ENCODE assay signal across 11 cellular contexts in genomic region chr9:106880863-106881262, GRCh38. TPM values are rescaled to one million over a fixed set of nuclear protein-coding genes. Genes with fewer than 3 reads are reported as not detected.
A peak's percentile ranks its signal among the peaks of the same experiment; 100 is the strongest.
DNase-seq lines count a peak whose midpoint lies in the region; ATAC-seq and TF ChIP-seq lines count a peak whose summit lies in the region.
"Had no signal": no experiment of that assay in that cellular context is flagged by ENCODE, and none has a peak within 500 bp of the region (broad histone marks: within the 10 kb centered on the region; RNA-seq: fewer than 3 reads in every experiment).

No MANE protein-coding gene starts in this region.

- no peak overlapping the region for H3K4me2 ChIP-seq in mesenchymal stem cell (ENCODE audit: low read length, poor library complexity, severe bottlenecking)

- no peak overlapping the region for H3K4me3 ChIP-seq in esophagus squamous epithelium
- no peak overlapping the region for H3K4me3 ChIP-seq in mesenchymal stem cell (ENCODE audit: insufficient read depth in 1 of 2, low read depth in 1 of 2, low read length in 2 of 2)
- no peak overlapping the region for H3K4me3 ChIP-seq in transverse colon

- H3K27me3 ChIP-seq in esophagus squamous epithelium = no peaks in the 10 kb centered on the region
- H3K27me3 ChIP-seq in mesenchymal stem cell (ENCODE audit: control insufficient read depth in 1 of 2, insufficient read depth in 1 of 2, low read length in 2 of 2) = no peaks in the 10 kb centered on the region
- H3K27me3 ChIP-seq in transverse colon = no peaks in the 10 kb centered on the region

- H3K36me3 Mint-ChIP-seq in type B pancreatic cell = peaks cover 44% of the 10 kb centered on the region
- H3K36me3 Mint-ChIP-seq: activated naive CD8-positive, alpha-beta T cell; CD4-positive, alpha-beta memory T cell had no signal

- no peaks in the 10 kb centered on the region for H3K9me3 ChIP-seq in esophagus squamous epithelium
- no peaks in the 10 kb centered on the region for H3K9me3 ChIP-seq in mesenchymal stem cell (ENCODE audit: control insufficient read depth, low read length)
- H3K9me3 ChIP-seq in transverse colon = no peaks in the 10 kb centered on the region

- no peak overlapping the region for H2BK15ac ChIP-seq in mesenchymal stem cell (ENCODE audit: low read depth, poor library complexity, severe bottlenecking)

- H3K27ac ChIP-seq in RWPE1 = peak overlapping the region; percentile 72
- H3K27ac ChIP-seq in esophagus squamous epithelium = peak overlapping the region; percentile 8 to 83 (median 74)
- H3K27ac ChIP-seq in mesenchymal stem cell (ENCODE audit: low read length, poor library complexity, severe bottlenecking) = peak overlapping the region; percentile 56
- H3K27ac ChIP-seq in transverse colon = peak overlapping the region; percentile 36 to 79 (median 56)

- no peak overlapping the region for H3K18ac ChIP-seq in mesenchymal stem cell (ENCODE audit: low read depth in 1 of 2, low read length in 2 of 2)

- H3K14ac ChIP-seq in mesenchymal stem cell (ENCODE audit: low read length in 2 of 2) = peak overlapping the region in 1 of 2 experiments; percentile 72

- no peak overlapping the region for H2BK120ac ChIP-seq in mesenchymal stem cell (ENCODE audit: low read depth, low read length)

- no peak for ATAC-seq in HG03571 (IDR thresholded peaks at IDR 0.05; ENCODE audit: unreplicated experiment)

- peaks cover 40% of the 10 kb centered on the region for H3K4me1 Mint-ChIP-seq in type B pancreatic cell (ENCODE audit: unreplicated experiment)
- H3K4me1 Mint-ChIP-seq: CD4-positive, alpha-beta memory T cell had no signal

- H2BK5ac ChIP-seq in mesenchymal stem cell (ENCODE audit: low read depth, low read length, poor library complexity, severe bottlenecking) = peak overlapping the region; percentile 66

- DNase-seq in RWPE1 (ENCODE audit: low spot score) (peak; percentile 88), esophagus squamous epithelium (lab: John Stamatoyannopoulos, UW) (no peak), mesenchymal stem cell (no peak), transverse colon (no peak), type B pancreatic cell (ENCODE audit: extremely low spot score, unreplicated experiment) (no peak), NCI-H2029 (lab: John Stamatoyannopoulos, UW) (no peak)
- DNase-seq: CD4-positive, alpha-beta memory T cell; NCI-H1436 treated with DMSO at 0.1 percent for 48 hours had no signal

- H3K27me3 Mint-ChIP-seq in type B pancreatic cell = no peaks in the 10 kb centered on the region
- H3K27me3 Mint-ChIP-seq: activated naive CD8-positive, alpha-beta T cell; CD4-positive, alpha-beta memory T cell; dendritic cell treated with granulocyte-macrophage colony-stimulating factor and Interleukin-4, amounts not matched to agents 40 ng/mL and 50 ng/mL, for 4 days had no signal

- H3K27ac Mint-ChIP-seq in type B pancreatic cell = no peak overlapping the region
- H3K27ac Mint-ChIP-seq: activated naive CD8-positive, alpha-beta T cell; CD4-positive, alpha-beta memory T cell; dendritic cell treated with granulocyte-macrophage colony-stimulating factor and Interleukin-4, amounts not matched to agents 40 ng/mL and 50 ng/mL, for 4 days had no signal

- H2AK5ac ChIP-seq in mesenchymal stem cell (ENCODE audit: low read length, severe bottlenecking) = peak overlapping the region; percentile 97

- H4K8ac ChIP-seq in mesenchymal stem cell (ENCODE audit: low read length) = no peak overlapping the region

- H3K4me3 Mint-ChIP-seq in type B pancreatic cell = no peak overlapping the region
- H3K4me3 Mint-ChIP-seq: activated naive CD8-positive, alpha-beta T cell; CD4-positive, alpha-beta memory T cell; dendritic cell treated with granulocyte-macrophage colony-stimulating factor and Interleukin-4, amounts not matched to agents 40 ng/mL and 50 ng/mL, for 4 days had no signal

- no peak for TF ChIP-seq POLR2A in esophagus squamous epithelium (IDR thresholded peaks at IDR 0.05)
- TF ChIP-seq POLR2A in transverse colon (IDR thresholded peaks at IDR 0.05) = no peak

- peaks cover 10% of the 10 kb centered on the region for H3K9me3 Mint-ChIP-seq in type B pancreatic cell
- H3K9me3 Mint-ChIP-seq: dendritic cell treated with granulocyte-macrophage colony-stimulating factor and Interleukin-4, amounts not matched to agents 40 ng/mL and 50 ng/mL, for 4 days had no signal

- no peak overlapping the region for H2AFZ ChIP-seq in mesenchymal stem cell (ENCODE audit: low read depth, low read length)

- peak overlapping the region; percentile 6 for H4K91ac ChIP-seq in mesenchymal stem cell (ENCODE audit: low read length)

- POLR2A ChIA-PET in RWPE1 (lab: Yijun Ruan, JAX; ENCODE audit: low non-redundant PET) = no interaction called here

- peaks cover 7 to 95% (median 40%) of the 10 kb centered on the region in 3 donors for H3K4me1 ChIP-seq in esophagus squamous epithelium
- peaks cover 22% of the 10 kb centered on the region for H3K4me1 ChIP-seq in mesenchymal stem cell (ENCODE audit: control insufficient read depth, insufficient read depth, low read depth, low read length)
- H3K4me1 ChIP-seq in transverse colon = peaks cover 30 to 76% (median 31%) of the 10 kb centered on the region in 4 donors

- H3K79me1 ChIP-seq in mesenchymal stem cell (replicated peaks; ENCODE audit: low read length, poor library complexity, severe bottlenecking) = no peaks in the 10 kb centered on the region

- no peak for TF ChIP-seq EP300 in transverse colon (IDR thresholded peaks at IDR 0.05; ENCODE audit: low read depth)

- peak overlapping the region; percentile 88 to 89 for H2BK12ac ChIP-seq in mesenchymal stem cell (ENCODE audit: low read length in 2 of 2)

- peak overlapping the region; percentile 61 for H3K9ac ChIP-seq in mesenchymal stem cell (ENCODE audit: low read length)

- no peaks in the 10 kb centered on the region for H3K36me3 ChIP-seq in esophagus squamous epithelium
- H3K36me3 ChIP-seq in mesenchymal stem cell (ENCODE audit: control insufficient read depth in 1 of 2, insufficient read depth in 2 of 2, low read depth in 1 of 2, low read length in 2 of 2) = no peaks in the 10 kb centered on the region
- no peaks in the 10 kb centered on the region for H3K36me3 ChIP-seq in transverse colon

- CTCF ChIA-PET in RWPE1 (lab: Yijun Ruan, JAX) = no interaction called here

- no peak for TF ChIP-seq CTCF in RWPE1 (conservative IDR thresholded peaks at IDR 0.05; ENCODE audit: low read depth)
- TF ChIP-seq CTCF in esophagus squamous epithelium (IDR thresholded peaks at IDR 0.05) = no peak
- no peak for TF ChIP-seq CTCF in transverse colon (IDR thresholded peaks at IDR 0.05)
- no peak for TF ChIP-seq CTCF in type B pancreatic cell (conservative IDR thresholded peaks at IDR 0.05)

- no peak overlapping the region for H3K23ac ChIP-seq in mesenchymal stem cell (ENCODE audit: low read length in 2 of 2)

- 33 to 48% methylated on average over 3 to 6 of the region's 6 CpGs for WGBS in esophagus squamous epithelium, 2 donors
- 94% methylated on average over 5 of the region's 6 CpGs for WGBS in mesenchymal stem cell
- 57 to 76% methylated on average over 5 to 6 of the region's 6 CpGs for WGBS in transverse colon (ENCODE audit: low coverage in 1 of 2), 2 donors

- no peak overlapping the region for H3K4ac ChIP-seq in mesenchymal stem cell (ENCODE audit: low read depth in 1 of 2, low read length in 2 of 2)

- intact Hi-C loops in esophagus squamous epithelium (cut with DNase I) = no loop called here
- intact Hi-C loops in transverse colon (cut with DNase I; ENCODE audit: low total_unique reads) = no loop called here

- in situ Hi-C loops in transverse colon (cut with MboI; ENCODE audit: low pct_ligation_motif_present in 1 of 4, low pct_unique_long_range_greater_than_20kb in 1 of 4, low sequenced_read_pairs in 3 of 4) = no loop called here

RNA-seq across cellular contexts. Expression of gene ZNF462, which starts 17.9 kb away (rescaled TPM):
- total RNA-seq in esophagus squamous epithelium = 10 to 100 TPM; 17.8 to 22.3 (median 21.4) TPM
- polyA plus RNA-seq in mesenchymal stem cell (2013, experiment 1 of 2) = 5.2 TPM
- 5.1 TPM for polyA plus RNA-seq in mesenchymal stem cell (2013, experiment 2 of 2)
- 10 to 100 TPM; 17.5 to 28.7 (median 22.9) TPM for total RNA-seq in transverse colon
- total RNA-seq in type B pancreatic cell (ENCODE audit: low replicate concordance) = 124 and 129 TPM in 2 replicates
